ENCODE assay signal across 10 cellular contexts in genomic region chr5:119470105-119470763, GRCh38. TPM values are rescaled to one million over a fixed set of nuclear protein-coding genes. Genes with fewer than 3 reads are reported as not detected.
DNase-seq lines count a peak whose midpoint lies in the region; ATAC-seq lines count a peak whose summit lies in the region.
"Had no signal": no experiment of that assay in that cellular context is flagged by ENCODE, and none has a peak within 500 bp of the region (broad histone marks: within the 10 kb centered on the region; RNA-seq: fewer than 3 reads in every experiment).

No MANE protein-coding gene starts in this region.

- H3K4me1 ChIP-seq in mesenchymal stem cell (ENCODE audit: control insufficient read depth, insufficient read depth, low read depth, low read length): no peaks in the 10 kb centered on the region
- H3K4me1 ChIP-seq in aorta (ENCODE audit: control insufficient read depth in 1 of 2, insufficient read depth in 2 of 2, low read length in 2 of 2): peaks cover 0 to 2% of the 10 kb centered on the region in 2 donors

- no peak overlapping the region for H3K14ac ChIP-seq in mesenchymal stem cell (ENCODE audit: low read length in 2 of 2)

- H2AK5ac ChIP-seq in mesenchymal stem cell (ENCODE audit: low read length, severe bottlenecking): no peak overlapping the region

- H3K27ac ChIP-seq in mesenchymal stem cell (ENCODE audit: low read length, poor library complexity, severe bottlenecking) (no peak overlapping the region), aorta (ENCODE audit: low read depth in 1 of 2, low read length in 2 of 2) (no peak overlapping the region)
- H3K27ac ChIP-seq: VCaP had no signal

- H2BK15ac ChIP-seq in mesenchymal stem cell (ENCODE audit: low read depth, poor library complexity, severe bottlenecking): no peak overlapping the region

- H3K18ac ChIP-seq in mesenchymal stem cell (ENCODE audit: low read depth in 1 of 2, low read length in 2 of 2): no peak overlapping the region

- H2BK12ac ChIP-seq in mesenchymal stem cell (ENCODE audit: low read length in 2 of 2): peak overlapping the region in 1 of 2 experiments; percentile 39

- H3K4me3 ChIP-seq in mesenchymal stem cell (ENCODE audit: insufficient read depth in 1 of 2, low read depth in 1 of 2, low read length in 2 of 2) (no peak overlapping the region), aorta (ENCODE audit: low read length in 2 of 2) (no peak overlapping the region)

- H3K36me3 ChIP-seq in mesenchymal stem cell (ENCODE audit: control insufficient read depth in 1 of 2, insufficient read depth in 2 of 2, low read depth in 1 of 2, low read length in 2 of 2) (peaks cover 10 to 22% of the 10 kb centered on the region in 2 experiments), aorta (ENCODE audit: control insufficient read depth in 1 of 2, insufficient read depth in 2 of 2, low read length in 1 of 2) (no peaks in the 10 kb centered on the region)

- no peak overlapping the region for H2BK5ac ChIP-seq in mesenchymal stem cell (ENCODE audit: low read depth, low read length, poor library complexity, severe bottlenecking)

- intact Hi-C loops in aorta (cut with DNase I): loop anchor here in 1 of 2 donors (10.0 kb wide), 1 partner anchor 995 kb away; the partner anchor contains the start of gene PRR16

- H3K4me2 ChIP-seq in mesenchymal stem cell (ENCODE audit: low read length, poor library complexity, severe bottlenecking): no peak overlapping the region

- no peak overlapping the region for H4K91ac ChIP-seq in mesenchymal stem cell (ENCODE audit: low read length)

- WGBS in mesenchymal stem cell: 67% methylated on average over 3 of the region's 3 CpGs
- 88 to 92% methylated on average over 3 of the region's 3 CpGs for WGBS in aorta, 2 donors

- H3K9me3 ChIP-seq in mesenchymal stem cell (ENCODE audit: control insufficient read depth, low read length) (peaks cover 25% of the 10 kb centered on the region), aorta (ENCODE audit: control insufficient read depth, low read length) (no peaks in the 10 kb centered on the region)

- H2BK120ac ChIP-seq in mesenchymal stem cell (ENCODE audit: low read depth, low read length): peak overlapping the region; percentile 11

- no peak overlapping the region for H4K8ac ChIP-seq in mesenchymal stem cell (ENCODE audit: low read length)

- H3K27me3 ChIP-seq in mesenchymal stem cell (ENCODE audit: control insufficient read depth in 1 of 2, insufficient read depth in 1 of 2, low read length in 2 of 2) (no peaks in the 10 kb centered on the region), aorta (ENCODE audit: control insufficient read depth in 1 of 2, insufficient read depth in 2 of 2, low read length in 1 of 2) (no peaks in the 10 kb centered on the region)

- no peak for DNase-seq in mesenchymal stem cell
- DNase-seq in aorta: no peak
- DNase-seq in NCI-H446 treated with DMSO at 0.1 percent for 48 hours (lab: John Stamatoyannopoulos, UW): no peak
- no peak for DNase-seq in dedifferentiated amniotic fluid mesenchymal stem cell (ENCODE audit: extremely low spot score)
- DNase-seq: activated naive CD8-positive, alpha-beta T cell treated with anti-CD3 and anti-CD28 coated beads, Interleukin-2, amount 10 ng/mL, durations not matched to agents 7 days and 5 days had no signal

- ATAC-seq in GM18907 (IDR thresholded peaks at IDR 0.05; ENCODE audit: unreplicated experiment): peak; percentile 86
- peak; percentile 52 for ATAC-seq in GM21786 (IDR thresholded peaks at IDR 0.05; ENCODE audit: unreplicated experiment)
- peak; percentile 56 for ATAC-seq in HG03521 (IDR thresholded peaks at IDR 0.05; ENCODE audit: unreplicated experiment)
- no peak for ATAC-seq in aorta (ENCODE audit: low FRiP score)
- ATAC-seq: stimulated activated effector memory CD8-positive, alpha-beta T cell treated with anti-CD3 and anti-CD28 coated beads, Interleukin-12 subunit alpha, Interleukin-12 subunit beta, amount 100 ng/mL, for 72 hours had no signal

- H2AFZ ChIP-seq in mesenchymal stem cell (ENCODE audit: low read depth, low read length): no peak overlapping the region

- no peak overlapping the region for H3K9ac ChIP-seq in mesenchymal stem cell (ENCODE audit: low read length)

- H3K23ac ChIP-seq in mesenchymal stem cell (ENCODE audit: low read length in 2 of 2): no peak overlapping the region

- peaks cover 17% of the 10 kb centered on the region for H3K79me1 ChIP-seq in mesenchymal stem cell (replicated peaks; ENCODE audit: low read length, poor library complexity, severe bottlenecking)

- H3K4ac ChIP-seq in mesenchymal stem cell (ENCODE audit: low read depth in 1 of 2, low read length in 2 of 2): no peak overlapping the region

RNA-seq across cellular contexts. Expression of gene HSD17B4, which starts 17.9 kb away (rescaled TPM):
- polyA plus RNA-seq in mesenchymal stem cell (2013, experiment 1 of 2): 108 TPM
- polyA plus RNA-seq in mesenchymal stem cell (2013, experiment 2 of 2): 98.7 TPM
- total RNA-seq in aorta: 100 to 1,000 TPM; 138 to 157 TPM
- 100 to 1,000 TPM; 170 to 172 TPM for polyA plus RNA-seq in aorta
